Comparison of ENCODE assay signal across 10 cellular contexts in genomic region chr1:16324456-16324890, GRCh38.
DNase-seq lines count a peak whose midpoint lies in the region; ATAC-seq and TF ChIP-seq lines count a peak whose summit lies in the region.
"Had no signal": no experiment of that assay in that cellular context is flagged by ENCODE, and none has a peak within 500 bp of the region (broad histone marks: within the 10 kb centered on the region; RNA-seq: fewer than 3 reads in every experiment).

No MANE protein-coding gene starts in this region.

- DNase-seq in GM04503 (ENCODE audit: low read depth): peak; percentile 58
- DNase-seq in RWPE2 (ENCODE audit: low spot score): no peak
- peak; percentile 80 for DNase-seq in fibroblast of pulmonary artery (ENCODE audit: low read depth)
- peak; percentile 47 for DNase-seq in skeletal muscle cell (ENCODE audit: low read depth)
- DNase-seq in iPS-NIHi11 (ENCODE audit: low spot score): no peak
- DNase-seq: stimulated activated naive CD8-positive, alpha-beta T cell treated with anti-CD3 and anti-CD28 coated beads, Interleukin-15, amount 100 ng/mL, for 72 hours had no signal

- H3K36me3 ChIP-seq in RWPE2 (ENCODE audit: low read depth): peaks cover 8% of the 10 kb centered on the region
- H3K36me3 ChIP-seq: ovary had no signal

- H3K27ac ChIP-seq in RWPE2 (ENCODE audit: poor library complexity, severe bottlenecking): no peak overlapping the region
- H3K27ac ChIP-seq: ovary had no signal

- H3K27me3 ChIP-seq in RWPE2 (ENCODE audit: insufficient read depth, poor library complexity, severe bottlenecking): no peaks in the 10 kb centered on the region
- H3K27me3 ChIP-seq: ovary had no signal

- peak; percentile 89 for ATAC-seq in RWPE2 (ENCODE audit: low read depth)
- no peak for ATAC-seq in HG03571 (IDR thresholded peaks at IDR 0.05; ENCODE audit: unreplicated experiment)
- no peak for ATAC-seq in GM21723 (IDR thresholded peaks at IDR 0.05; ENCODE audit: unreplicated experiment)
- no peak for ATAC-seq in HG03039 (IDR thresholded peaks at IDR 0.05; ENCODE audit: unreplicated experiment)
- ATAC-seq: stimulated activated naive CD8-positive, alpha-beta T cell treated with anti-CD3 and anti-CD28 coated beads, Interleukin-15, amount 100 ng/mL, for 72 hours had no signal

- no peak overlapping the region for H3K4me3 ChIP-seq in RWPE2 (ENCODE audit: severe bottlenecking)
- H3K4me3 ChIP-seq in fibroblast of pulmonary artery (replicated peaks; ENCODE audit: low read depth, low read length): no peak overlapping the region
- H3K4me3 ChIP-seq in skeletal muscle cell (ENCODE audit: low read depth, low read length): no peak overlapping the region
- H3K4me3 ChIP-seq: ovary had no signal

- no peaks in the 10 kb centered on the region for H3K9me3 ChIP-seq in RWPE2 (ENCODE audit: severe bottlenecking)
- H3K9me3 ChIP-seq: ovary had no signal

- H3K4me1 ChIP-seq in RWPE2 (ENCODE audit: insufficient read depth, poor library complexity, severe bottlenecking): peaks cover 15% of the 10 kb centered on the region

- TF ChIP-seq CTCF in RWPE2 (IDR thresholded peaks at IDR 0.05; ENCODE audit: poor library complexity, severe bottlenecking): no peak
- TF ChIP-seq CTCF in fibroblast of pulmonary artery (IDR thresholded peaks at IDR 0.05; ENCODE audit: low read length, missing control alignments): no peak

Comparison
In these comparisons a context has a peak if more than half of its experiments do, and no peak if none do; other contexts are left out.
1. DNase-seq: peak in GM04503 (single experiment), fibroblast of pulmonary artery (single experiment) and skeletal muscle cell (single experiment); none in RWPE2 (single experiment) and iPS-NIHi11 (single experiment).